ENCODE assay signal across 1 cellular context in the genomic region with DNA sequence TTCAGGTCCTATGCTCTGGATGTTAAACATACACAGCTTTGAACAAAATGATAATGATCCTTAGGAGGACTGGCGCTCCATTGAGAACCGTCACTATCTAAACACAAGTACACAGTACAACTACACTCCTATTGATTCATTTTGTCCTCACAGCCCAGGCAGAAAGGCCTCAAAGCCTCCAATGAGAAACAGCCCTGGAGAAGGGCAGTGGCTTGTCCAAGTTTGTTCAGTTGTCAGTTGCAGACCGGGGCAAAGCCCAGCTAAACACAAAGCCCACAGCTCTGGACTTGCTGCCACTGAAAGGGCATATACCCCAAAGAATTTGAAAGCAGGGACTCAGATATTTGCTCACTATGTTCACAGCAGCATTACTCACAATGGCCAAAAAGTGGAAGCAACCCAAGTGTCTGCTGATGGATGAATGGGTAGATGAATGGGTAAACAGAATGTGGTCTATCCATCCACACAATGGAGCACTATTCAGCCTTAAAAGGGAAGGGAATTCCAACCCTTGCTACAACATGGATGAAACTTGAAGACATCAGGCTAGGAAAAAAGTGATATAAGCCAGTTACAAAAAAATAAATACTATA.
TF ChIP-seq lines count a peak whose summit lies in the region.

No MANE protein-coding gene starts in this region.

TF ChIP-seq in HepG2, 621 proteins besides CTCF, POLR2A, EP300 and RAD21:
- TF ChIP-seq RXRA (CRISPR knock-in tag; IDR thresholded peaks at IDR 0.05) (no peak), HCFC1 (IDR thresholded peaks at IDR 0.05; ENCODE audit: low read depth, low read length) (no peak), NR2F2 (IDR thresholded peaks at IDR 0.05; ENCODE audit: borderline replicate concordance, low read depth) (peak; percentile 36; the same call in 1 of the 2 replicates), SNRNP70 (IDR thresholded peaks at IDR 0.05; ENCODE audit: low read depth, low read length) (no peak), ZNF816 (CRISPR knock-in tag; IDR thresholded peaks at IDR 0.05; ENCODE audit: borderline replicate concordance) (no peak), RBAK (CRISPR knock-in tag; IDR thresholded peaks at IDR 0.05) (no peak), ZNF792 (CRISPR knock-in tag; IDR thresholded peaks at IDR 0.05) (no peak), ARNTL (CRISPR knock-in tag; IDR thresholded peaks at IDR 0.05) (no peak), NFATC3 (CRISPR knock-in tag; IDR thresholded peaks at IDR 0.05) (no peak), CENPX (CRISPR knock-in tag; IDR thresholded peaks at IDR 0.05) (no peak), NR2F6 (IDR thresholded peaks at IDR 0.05) (peak; percentile 34; the same call in 1 of the 2 replicates), NR2F6 (CRISPR knock-in tag; IDR thresholded peaks at IDR 0.05) (no peak), GTF2F1 (IDR thresholded peaks at IDR 0.05; ENCODE audit: low read length) (no peak), ZNF629 (CRISPR knock-in tag; conservative IDR thresholded peaks at IDR 0.05) (0 out of 2 replicates have a peak, but pooled peaks have one; percentile 17), ARNT2 (CRISPR knock-in tag; IDR thresholded peaks at IDR 0.05; ENCODE audit: low read depth) (no peak), ZNF331 (CRISPR knock-in tag; IDR thresholded peaks at IDR 0.05) (no peak), ZNF556 (CRISPR knock-in tag; IDR thresholded peaks at IDR 0.05; ENCODE audit: borderline replicate concordance) (no peak), LCORL (IDR thresholded peaks at IDR 0.05) (no peak), LCORL (CRISPR knock-in tag; IDR thresholded peaks at IDR 0.05) (no peak), HOXA5 (CRISPR knock-in tag; IDR thresholded peaks at IDR 0.05) (no peak), SRF (IDR thresholded peaks at IDR 0.05; ENCODE audit: low read depth, low read length) (no peak), SMARCE1 (IDR thresholded peaks at IDR 0.05; ENCODE audit: borderline replicate concordance) (no peak), EZH2 (conservative IDR thresholded peaks at IDR 0.05; ENCODE audit: low read depth, low read length) (no peak), ISL2 (CRISPR knock-in tag; IDR thresholded peaks at IDR 0.05) (no peak), SOX6 (IDR thresholded peaks at IDR 0.05) (no peak), SOX6 (CRISPR knock-in tag; IDR thresholded peaks at IDR 0.05) (0 out of 2 replicates have a peak, but pooled peaks have one; percentile 13), MYC (CRISPR knock-in tag; IDR thresholded peaks at IDR 0.05; ENCODE audit: borderline replicate concordance) (no peak), AHR (CRISPR knock-in tag; IDR thresholded peaks at IDR 0.05) (no peak)
- TF ChIP-seq, protein P1, sequence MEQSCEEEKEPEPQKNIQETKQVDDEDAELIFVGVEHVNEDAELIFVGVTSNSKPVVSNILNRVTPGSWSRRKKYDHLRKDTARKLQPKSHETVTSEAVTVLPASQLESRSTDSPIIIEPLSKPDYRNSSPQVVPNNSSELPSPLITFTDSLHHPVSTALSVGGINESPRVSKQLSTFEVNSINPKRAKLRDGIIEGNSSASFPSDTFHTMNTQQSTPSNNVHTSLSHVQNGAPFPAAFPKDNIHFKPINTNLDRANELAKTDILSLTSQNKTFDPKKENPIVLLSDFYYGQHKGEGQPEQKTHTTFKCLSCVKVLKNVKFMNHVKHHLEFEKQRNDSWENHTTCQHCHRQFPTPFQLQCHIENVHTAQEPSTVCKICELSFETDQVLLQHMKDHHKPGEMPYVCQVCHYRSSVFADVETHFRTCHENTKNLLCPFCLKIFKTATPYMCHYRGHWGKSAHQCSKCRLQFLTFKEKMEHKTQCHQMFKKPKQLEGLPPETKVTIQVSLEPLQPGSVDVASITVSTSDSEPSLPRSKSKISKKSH (CRISPR knock-in tag; IDR thresholded peaks at IDR 0.05; ENCODE audit: borderline replicate concordance): no peak
- TF ChIP-seq, protein P2, sequence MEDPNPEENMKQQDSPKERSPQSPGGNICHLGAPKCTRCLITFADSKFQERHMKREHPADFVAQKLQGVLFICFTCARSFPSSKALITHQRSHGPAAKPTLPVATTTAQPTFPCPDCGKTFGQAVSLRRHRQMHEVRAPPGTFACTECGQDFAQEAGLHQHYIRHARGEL (CRISPR knock-in tag; IDR thresholded peaks at IDR 0.05): no peak
- TF ChIP-seq, protein P3, sequence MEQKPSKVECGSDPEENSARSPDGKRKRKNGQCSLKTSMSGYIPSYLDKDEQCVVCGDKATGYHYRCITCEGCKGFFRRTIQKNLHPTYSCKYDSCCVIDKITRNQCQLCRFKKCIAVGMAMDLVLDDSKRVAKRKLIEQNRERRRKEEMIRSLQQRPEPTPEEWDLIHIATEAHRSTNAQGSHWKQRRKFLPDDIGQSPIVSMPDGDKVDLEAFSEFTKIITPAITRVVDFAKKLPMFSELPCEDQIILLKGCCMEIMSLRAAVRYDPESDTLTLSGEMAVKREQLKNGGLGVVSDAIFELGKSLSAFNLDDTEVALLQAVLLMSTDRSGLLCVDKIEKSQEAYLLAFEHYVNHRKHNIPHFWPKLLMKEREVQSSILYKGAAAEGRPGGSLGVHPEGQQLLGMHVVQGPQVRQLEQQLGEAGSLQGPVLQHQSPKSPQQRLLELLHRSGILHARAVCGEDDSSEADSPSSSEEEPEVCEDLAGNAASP (CRISPR knock-in tag; IDR thresholded peaks at IDR 0.05; ENCODE audit: borderline replicate concordance): no peak
- TF ChIP-seq, protein P4, sequence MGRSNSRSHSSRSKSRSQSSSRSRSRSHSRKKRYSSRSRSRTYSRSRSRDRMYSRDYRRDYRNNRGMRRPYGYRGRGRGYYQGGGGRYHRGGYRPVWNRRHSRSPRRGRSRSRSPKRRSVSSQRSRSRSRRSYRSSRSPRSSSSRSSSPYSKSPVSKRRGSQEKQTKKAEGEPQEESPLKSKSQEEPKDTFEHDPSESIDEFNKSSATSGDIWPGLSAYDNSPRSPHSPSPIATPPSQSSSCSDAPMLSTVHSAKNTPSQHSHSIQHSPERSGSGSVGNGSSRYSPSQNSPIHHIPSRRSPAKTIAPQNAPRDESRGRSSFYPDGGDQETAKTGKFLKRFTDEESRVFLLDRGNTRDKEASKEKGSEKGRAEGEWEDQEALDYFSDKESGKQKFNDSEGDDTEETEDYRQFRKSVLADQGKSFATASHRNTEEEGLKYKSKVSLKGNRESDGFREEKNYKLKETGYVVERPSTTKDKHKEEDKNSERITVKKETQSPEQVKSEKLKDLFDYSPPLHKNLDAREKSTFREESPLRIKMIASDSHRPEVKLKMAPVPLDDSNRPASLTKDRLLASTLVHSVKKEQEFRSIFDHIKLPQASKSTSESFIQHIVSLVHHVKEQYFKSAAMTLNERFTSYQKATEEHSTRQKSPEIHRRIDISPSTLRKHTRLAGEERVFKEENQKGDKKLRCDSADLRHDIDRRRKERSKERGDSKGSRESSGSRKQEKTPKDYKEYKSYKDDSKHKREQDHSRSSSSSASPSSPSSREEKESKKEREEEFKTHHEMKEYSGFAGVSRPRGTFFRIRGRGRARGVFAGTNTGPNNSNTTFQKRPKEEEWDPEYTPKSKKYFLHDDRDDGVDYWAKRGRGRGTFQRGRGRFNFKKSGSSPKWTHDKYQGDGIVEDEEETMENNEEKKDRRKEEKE (IDR thresholded peaks at IDR 0.05): no peak
- TF ChIP-seq, protein P5, sequence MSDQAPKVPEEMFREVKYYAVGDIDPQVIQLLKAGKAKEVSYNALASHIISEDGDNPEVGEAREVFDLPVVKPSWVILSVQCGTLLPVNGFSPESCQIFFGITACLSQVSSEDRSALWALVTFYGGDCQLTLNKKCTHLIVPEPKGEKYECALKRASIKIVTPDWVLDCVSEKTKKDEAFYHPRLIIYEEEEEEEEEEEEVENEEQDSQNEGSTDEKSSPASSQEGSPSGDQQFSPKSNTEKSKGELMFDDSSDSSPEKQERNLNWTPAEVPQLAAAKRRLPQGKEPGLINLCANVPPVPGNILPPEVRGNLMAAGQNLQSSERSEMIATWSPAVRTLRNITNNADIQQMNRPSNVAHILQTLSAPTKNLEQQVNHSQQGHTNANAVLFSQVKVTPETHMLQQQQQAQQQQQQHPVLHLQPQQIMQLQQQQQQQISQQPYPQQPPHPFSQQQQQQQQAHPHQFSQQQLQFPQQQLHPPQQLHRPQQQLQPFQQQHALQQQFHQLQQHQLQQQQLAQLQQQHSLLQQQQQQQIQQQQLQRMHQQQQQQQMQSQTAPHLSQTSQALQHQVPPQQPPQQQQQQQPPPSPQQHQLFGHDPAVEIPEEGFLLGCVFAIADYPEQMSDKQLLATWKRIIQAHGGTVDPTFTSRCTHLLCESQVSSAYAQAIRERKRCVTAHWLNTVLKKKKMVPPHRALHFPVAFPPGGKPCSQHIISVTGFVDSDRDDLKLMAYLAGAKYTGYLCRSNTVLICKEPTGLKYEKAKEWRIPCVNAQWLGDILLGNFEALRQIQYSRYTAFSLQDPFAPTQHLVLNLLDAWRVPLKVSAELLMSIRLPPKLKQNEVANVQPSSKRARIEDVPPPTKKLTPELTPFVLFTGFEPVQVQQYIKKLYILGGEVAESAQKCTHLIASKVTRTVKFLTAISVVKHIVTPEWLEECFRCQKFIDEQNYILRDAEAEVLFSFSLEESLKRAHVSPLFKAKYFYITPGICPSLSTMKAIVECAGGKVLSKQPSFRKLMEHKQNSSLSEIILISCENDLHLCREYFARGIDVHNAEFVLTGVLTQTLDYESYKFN (CRISPR knock-in tag; conservative IDR thresholded peaks at IDR 0.05): peak; percentile 25; the same call in 1 of the 2 replicates
- TF ChIP-seq, protein P6, sequence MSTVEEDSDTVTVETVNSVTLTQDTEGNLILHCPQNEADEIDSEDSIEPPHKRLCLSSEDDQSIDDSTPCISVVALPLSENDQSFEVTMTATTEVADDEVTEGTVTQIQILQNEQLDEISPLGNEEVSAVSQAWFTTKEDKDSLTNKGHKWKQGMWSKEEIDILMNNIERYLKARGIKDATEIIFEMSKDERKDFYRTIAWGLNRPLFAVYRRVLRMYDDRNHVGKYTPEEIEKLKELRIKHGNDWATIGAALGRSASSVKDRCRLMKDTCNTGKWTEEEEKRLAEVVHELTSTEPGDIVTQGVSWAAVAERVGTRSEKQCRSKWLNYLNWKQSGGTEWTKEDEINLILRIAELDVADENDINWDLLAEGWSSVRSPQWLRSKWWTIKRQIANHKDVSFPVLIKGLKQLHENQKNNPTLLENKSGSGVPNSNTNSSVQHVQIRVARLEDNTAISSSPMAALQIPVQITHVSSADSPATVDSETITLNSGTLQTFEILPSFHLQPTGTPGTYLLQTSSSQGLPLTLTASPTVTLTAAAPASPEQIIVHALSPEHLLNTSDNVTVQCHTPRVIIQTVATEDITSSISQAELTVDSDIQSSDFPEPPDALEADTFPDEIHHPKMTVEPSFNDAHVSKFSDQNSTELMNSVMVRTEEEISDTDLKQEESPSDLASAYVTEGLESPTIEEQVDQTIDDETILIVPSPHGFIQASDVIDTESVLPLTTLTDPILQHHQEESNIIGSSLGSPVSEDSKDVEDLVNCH (CRISPR knock-in tag; IDR thresholded peaks at IDR 0.05): no peak
- TF ChIP-seq, protein P7, sequence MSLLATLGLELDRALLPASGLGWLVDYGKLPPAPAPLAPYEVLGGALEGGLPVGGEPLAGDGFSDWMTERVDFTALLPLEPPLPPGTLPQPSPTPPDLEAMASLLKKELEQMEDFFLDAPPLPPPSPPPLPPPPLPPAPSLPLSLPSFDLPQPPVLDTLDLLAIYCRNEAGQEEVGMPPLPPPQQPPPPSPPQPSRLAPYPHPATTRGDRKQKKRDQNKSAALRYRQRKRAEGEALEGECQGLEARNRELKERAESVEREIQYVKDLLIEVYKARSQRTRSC (CRISPR knock-in tag; IDR thresholded peaks at IDR 0.05; ENCODE audit: low read depth): no peak
- TF ChIP-seq, protein P8, sequence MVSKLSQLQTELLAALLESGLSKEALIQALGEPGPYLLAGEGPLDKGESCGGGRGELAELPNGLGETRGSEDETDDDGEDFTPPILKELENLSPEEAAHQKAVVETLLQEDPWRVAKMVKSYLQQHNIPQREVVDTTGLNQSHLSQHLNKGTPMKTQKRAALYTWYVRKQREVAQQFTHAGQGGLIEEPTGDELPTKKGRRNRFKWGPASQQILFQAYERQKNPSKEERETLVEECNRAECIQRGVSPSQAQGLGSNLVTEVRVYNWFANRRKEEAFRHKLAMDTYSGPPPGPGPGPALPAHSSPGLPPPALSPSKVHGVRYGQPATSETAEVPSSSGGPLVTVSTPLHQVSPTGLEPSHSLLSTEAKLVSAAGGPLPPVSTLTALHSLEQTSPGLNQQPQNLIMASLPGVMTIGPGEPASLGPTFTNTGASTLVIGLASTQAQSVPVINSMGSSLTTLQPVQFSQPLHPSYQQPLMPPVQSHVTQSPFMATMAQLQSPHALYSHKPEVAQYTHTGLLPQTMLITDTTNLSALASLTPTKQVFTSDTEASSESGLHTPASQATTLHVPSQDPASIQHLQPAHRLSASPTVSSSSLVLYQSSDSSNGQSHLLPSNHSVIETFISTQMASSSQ (IDR thresholded peaks at IDR 0.05; ENCODE audit: low read depth): no peak
- TF ChIP-seq, protein P8 (CRISPR knock-in tag; IDR thresholded peaks at IDR 0.05; ENCODE audit: borderline replicate concordance): no peak
- TF ChIP-seq, protein P9, sequence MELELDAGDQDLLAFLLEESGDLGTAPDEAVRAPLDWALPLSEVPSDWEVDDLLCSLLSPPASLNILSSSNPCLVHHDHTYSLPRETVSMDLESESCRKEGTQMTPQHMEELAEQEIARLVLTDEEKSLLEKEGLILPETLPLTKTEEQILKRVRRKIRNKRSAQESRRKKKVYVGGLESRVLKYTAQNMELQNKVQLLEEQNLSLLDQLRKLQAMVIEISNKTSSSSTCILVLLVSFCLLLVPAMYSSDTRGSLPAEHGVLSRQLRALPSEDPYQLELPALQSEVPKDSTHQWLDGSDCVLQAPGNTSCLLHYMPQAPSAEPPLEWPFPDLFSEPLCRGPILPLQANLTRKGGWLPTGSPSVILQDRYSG (CRISPR knock-in tag; IDR thresholded peaks at IDR 0.05): no peak
TF ChIP-seq in HepG2: peak in this region for 5.
